In the genomic region with DNA sequence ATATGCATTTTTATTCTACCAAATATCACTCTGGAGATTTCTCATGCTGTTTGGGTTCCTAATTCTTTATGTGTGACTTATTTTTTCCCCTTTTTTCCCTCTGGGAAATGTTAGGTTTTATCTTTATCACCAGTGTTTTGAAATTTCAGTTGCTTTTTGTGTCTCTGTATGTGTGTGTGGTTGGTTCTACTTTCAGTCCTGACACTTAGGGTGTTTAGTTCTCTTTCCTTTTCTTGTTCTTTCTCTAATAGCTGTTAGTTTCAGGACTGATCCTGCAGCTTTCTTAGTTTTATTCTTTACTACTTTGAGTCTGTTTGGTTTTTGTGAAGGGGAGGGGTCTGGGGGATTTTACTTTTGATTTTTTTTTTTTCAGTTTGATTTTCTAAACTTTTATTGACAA, we compare ENCODE assay signal across 10 cellular contexts. TPM values are rescaled to one million over a fixed set of nuclear protein-coding genes. Genes with fewer than 3 reads are reported as not detected.
A peak's percentile ranks its signal among the peaks of the same experiment; 100 is the strongest.
DNase-seq lines count a peak whose midpoint lies in the region; ATAC-seq, FAIRE-seq and TF ChIP-seq lines count a peak whose summit lies in the region.
"Had no signal": no experiment of that assay in that cellular context is flagged by ENCODE, and none has a peak within 500 bp of the region (broad histone marks: within the 10 kb centered on the region; RNA-seq: fewer than 3 reads in every experiment).

No MANE protein-coding gene starts in this region.

- POLR2A ChIA-PET in GM12878 (lab: Charles Lee) = interaction anchor here (0.7 to 2.1 kb wide), 9 partner anchors 10 to 92 kb away, joined by 3 to 10 read pairs (median 4); a partner anchor contains a TSS

- TF ChIP-seq POLR2A in GM18505 (IDR thresholded peaks at IDR 0.05; ENCODE audit: borderline replicate concordance, extremely low read depth, insufficient read depth, insufficient read length) (no peak), GM12878 (IDR thresholded peaks at IDR 0.05; ENCODE audit: low read depth, low read length) (no peak), body of pancreas (IDR thresholded peaks at IDR 0.05) (no peak)

- peaks cover 77% of the 10 kb centered on the region for H3K79me2 ChIP-seq in GM12878 (ENCODE audit: control insufficient read depth, insufficient read depth, low read length)
- H3K79me2 ChIP-seq in GM23338 (replicated peaks; ENCODE audit: insufficient read depth) = peaks cover 99% of the 10 kb centered on the region

- SMC1A ChIA-PET in GM12878 (lab: Charles Lee; ENCODE audit: uncharacterized antibody, unreplicated experiment) = interaction anchor here (0.6 to 4.2 kb wide), 14 partner anchors 10 to 268 kb away, joined by 3 to 27 read pairs (median 5); no protein-coding TSS in a partner anchor

- H3F3A ChIP-seq in GM23338 (replicated peaks; ENCODE audit: low read depth) = peaks cover 4% of the 10 kb centered on the region; the same call in 1 of the 2 replicates

- H3K27ac Mint-ChIP-seq in GM23338 = no peak overlapping the region

- CTCF ChIA-PET in GM12878 (lab: Yijun Ruan, JAX) = interaction anchor here (0.6 to 1.7 kb wide), 10 partner anchors 11 to 908 kb away, joined by 3 to 7 read pairs (median 3); no protein-coding TSS in a partner anchor

- peak; percentile 77 for ATAC-seq in GM18505 (IDR thresholded peaks at IDR 0.05; ENCODE audit: unreplicated experiment)
- peak; percentile 85 for ATAC-seq in GM21360 (IDR thresholded peaks at IDR 0.05; ENCODE audit: unreplicated experiment)
- peak; percentile 85 for ATAC-seq in HG03159 (IDR thresholded peaks at IDR 0.05; ENCODE audit: unreplicated experiment)
- ATAC-seq in GM12878 = peak; percentile 94
- no peak for ATAC-seq in body of pancreas
- ATAC-seq in GM23338 = no peak
- ATAC-seq: K562 had no signal

- peak; percentile 40 to 53; a peak in 1 of 4 replicates for TF ChIP-seq EP300 in GM12878 (IDR thresholded peaks at IDR 0.05; ENCODE audit: borderline replicate concordance in 1 of 2, control insufficient read depth in 1 of 2, low read depth in 2 of 2, low read length in 2 of 2)

- intact Hi-C loops in GM12878 (cut with micrococcal nuclease; ENCODE audit: unreplicated experiment) = loop anchor here (2.0 kb wide), 1 partner anchor 23 kb away; a partner anchor contains a TSS
- intact Hi-C loops in body of pancreas (cut with DNase I) = no loop called here

- H3K36me3 Mint-ChIP-seq in GM23338 (ENCODE audit: low read depth) = peaks cover 38% of the 10 kb centered on the region

- RAD21 ChIA-PET in GM12878 (lab: Charles Lee; ENCODE audit: unreplicated experiment) = interaction anchor here (0.7 to 2.7 kb wide), 10 partner anchors 9 to 104 kb away, joined by 3 to 19 read pairs (median 4); no protein-coding TSS in a partner anchor

- H3K36me3 ChIP-seq in GM12878 (ENCODE audit: control insufficient read depth in 2 of 2, insufficient read depth in 2 of 2, low read length in 1 of 2) (no peaks in the 10 kb centered on the region; a peak in 2 of 4 replicates), body of pancreas (replicated peaks in 1 of 2; ENCODE audit: insufficient read depth in 1 of 2, low read depth in 2 of 2) (no peaks in the 10 kb centered on the region), GM23338 (ENCODE audit: insufficient read depth) (no peaks in the 10 kb centered on the region)

- no peaks in the 10 kb centered on the region for H3K9me2 ChIP-seq in GM23338 (ENCODE audit: insufficient read depth)

- no peak overlapping the region for H3K4me3 Mint-ChIP-seq in GM23338

- peaks cover 43% of the 10 kb centered on the region for H3K4me1 ChIP-seq in GM12878 (ENCODE audit: control insufficient read depth, insufficient read depth, low read length)
- peaks cover 26% of the 10 kb centered on the region for H3K4me1 ChIP-seq in body of pancreas
- H3K4me1 ChIP-seq in GM23338 (ENCODE audit: insufficient read depth) = peaks cover 49% of the 10 kb centered on the region

- H3K4me2 ChIP-seq in GM12878 (ENCODE audit: control insufficient read depth, insufficient read depth) = peak overlapping the region; percentile 68
- no peak overlapping the region for H3K4me2 ChIP-seq in GM23338

- peak overlapping the region; percentile 37; the same call in 1 of the 2 replicates for H3K4me3 ChIP-seq in GM12878
- H3K4me3 ChIP-seq in body of pancreas = no peak overlapping the region
- no peak overlapping the region for H3K4me3 ChIP-seq in GM23338
- H3K4me3 ChIP-seq: K562 had no signal

- no peak for FAIRE-seq in GM12878 (lab: Jason Lieb, UNC)
- FAIRE-seq: K562 had no signal

- H2AFZ ChIP-seq in GM12878 (ENCODE audit: control insufficient read depth, low read depth, low read length) = no peak overlapping the region
- H2AFZ ChIP-seq in GM23338 = no peak overlapping the region

- TF ChIP-seq RAD21 in GM12878 (IDR thresholded peaks at IDR 0.05; ENCODE audit: insufficient read depth, low read depth, low read length) = no peak

- H3K27me3 Mint-ChIP-seq in GM23338 (ENCODE audit: insufficient read depth, low read depth, poor library complexity) = peaks cover 5% of the 10 kb centered on the region

- no TSS peak for BruUV-seq in GM12878 (replicated peaks; lab: Mats Ljungman, UMichigan)

- 0 out of 2 replicates have a peak overlapping the region, but pooled peaks have one; percentile 5 for H3K9ac ChIP-seq in GM12878 (ENCODE audit: control insufficient read depth, insufficient read depth, low read length)

- H3K9me3 ChIP-seq in GM12878 (replicated peaks; ENCODE audit: control insufficient read depth, insufficient read depth, low read length) (no peaks in the 10 kb centered on the region; the same call in 2 of the 3 replicates), body of pancreas (no peaks in the 10 kb centered on the region)

- H3K27me3 ChIP-seq in GM12878 (replicated peaks in 1 of 2; ENCODE audit: control insufficient read depth in 2 of 2, insufficient read depth in 2 of 2, low read length in 1 of 2) = no peaks in the 10 kb centered on the region
- no peaks in the 10 kb centered on the region for H3K27me3 ChIP-seq in body of pancreas
- H3K27me3 ChIP-seq in GM23338 (ENCODE audit: insufficient read depth) = no peaks in the 10 kb centered on the region

- TF ChIP-seq CTCF in GM12878 (IDR thresholded peaks at IDR 0.05 in 2 of 3, conservative IDR thresholded peaks at IDR 0.05 in 1 of 3; ENCODE audit: control insufficient read depth in 2 of 3, extremely low read depth in 1 of 3, insufficient read depth in 1 of 3, low read depth in 3 of 3, low read length in 3 of 3) = no peak
- TF ChIP-seq CTCF in body of pancreas (IDR thresholded peaks at IDR 0.05) = no peak
- no peak for TF ChIP-seq CTCF in GM23338 (conservative IDR thresholded peaks at IDR 0.05; ENCODE audit: low read depth in 2 of 2)

- peak overlapping the region; percentile 80 for H3K27ac ChIP-seq in GM12878 (ENCODE audit: control insufficient read depth, insufficient read depth)
- no peak overlapping the region for H3K27ac ChIP-seq in body of pancreas
- no peak overlapping the region; the same call in 1 of the 2 replicates for H3K27ac ChIP-seq in GM23338 (ENCODE audit: low read depth)

- H4K20me1 ChIP-seq in GM12878 (ENCODE audit: control insufficient read depth, insufficient read depth) (no peaks in the 10 kb centered on the region; the same call in 1 of the 2 replicates), GM23338 (replicated peaks; ENCODE audit: insufficient read depth) (peaks cover 81% of the 10 kb centered on the region)

- H3K4me1 Mint-ChIP-seq in GM23338 = peaks cover 38% of the 10 kb centered on the region

- DNase-seq in GM12878 (ENCODE audit: low read depth, low spot score) (peak; percentile 42), kidney tubule cell (ENCODE audit: low spot score) (no peak), body of pancreas (no peak), iPS-NIHi7 (ENCODE audit: extremely low spot score) (no peak), GM23338 (ENCODE audit: low spot score) (no peak)
- DNase-seq: GDM1 had no signal

- no peaks in the 10 kb centered on the region for H3K9me3 Mint-ChIP-seq in GM23338

- in situ Hi-C loops in GM12878 (cut with MboI) = no loop called here

TF ChIP-seq in GM12878, 131 proteins besides CTCF, POLR2A, EP300 and RAD21 (continues in another document):
- no peak for TF ChIP-seq HCFC1 (IDR thresholded peaks at IDR 0.05; ENCODE audit: low read length)
- 0 out of 2 replicates have a peak, but pooled peaks have one; percentile 29 for TF ChIP-seq MXI1 (IDR thresholded peaks at IDR 0.05; ENCODE audit: low read depth, low read length)

TF ChIP-seq in GM23338, 12 proteins besides CTCF, POLR2A, EP300 and RAD21:
- TF ChIP-seq CREB1 (CRISPR knock-in tag; IDR thresholded peaks at IDR 0.05; ENCODE audit: low read depth) (no peak), ZNF331 (CRISPR knock-in tag; IDR thresholded peaks at IDR 0.05; ENCODE audit: low read depth) (no peak), ZNF114 (CRISPR knock-in tag; IDR thresholded peaks at IDR 0.05) (no peak), NANOG (IDR thresholded peaks at IDR 0.05; ENCODE audit: borderline replicate concordance) (no peak)
- TF ChIP-seq, protein P1, sequence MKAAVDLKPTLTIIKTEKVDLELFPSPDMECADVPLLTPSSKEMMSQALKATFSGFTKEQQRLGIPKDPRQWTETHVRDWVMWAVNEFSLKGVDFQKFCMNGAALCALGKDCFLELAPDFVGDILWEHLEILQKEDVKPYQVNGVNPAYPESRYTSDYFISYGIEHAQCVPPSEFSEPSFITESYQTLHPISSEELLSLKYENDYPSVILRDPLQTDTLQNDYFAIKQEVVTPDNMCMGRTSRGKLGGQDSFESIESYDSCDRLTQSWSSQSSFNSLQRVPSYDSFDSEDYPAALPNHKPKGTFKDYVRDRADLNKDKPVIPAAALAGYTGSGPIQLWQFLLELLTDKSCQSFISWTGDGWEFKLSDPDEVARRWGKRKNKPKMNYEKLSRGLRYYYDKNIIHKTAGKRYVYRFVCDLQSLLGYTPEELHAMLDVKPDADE (IDR thresholded peaks at IDR 0.05) = no peak

RNA-seq across cellular contexts. Expression of a gene that starts 23.1 kb away (rescaled TPM):
- 131 and 134 TPM in 2 replicates for total RNA-seq in GM12878 (2013; cell fraction: nucleolus; rRNA removed)
- total RNA-seq in GM12878 (2014; rRNA removed) (16.3 and 21.9 TPM in 2 replicates), GM12878 (2014; rRNA removed; fragmentation: Illumina TruSeq; extraction: Trizol) (39.8 and 40.2 TPM in 2 replicates), GM12878 (2021) (31.1 and 33.2 TPM in 2 replicates), body of pancreas (10 to 100 TPM; 27.0 to 44.5 TPM)
- 18.4 TPM for polyA plus RNA-seq in GM12878 (2011; ENCODE audit: low read depth)
- polyA plus RNA-seq in GM12878 (2011; rRNA removed) (53.4 and 82.6 TPM in 2 replicates), GM12878 (2014; fragmentation: Illumina TruSeq; extraction: Trizol) (36.3 and 50.2 TPM in 2 replicates), GM12878 (2014; fragmentation: Nextera tagmentation; extraction: Ambion mirVana) (10 to 100 TPM; 12.5 to 22.3 TPM), GM12878 (2014; rRNA removed) (22.6 and 27.5 TPM in 2 replicates), GM12878 (2016; fragmentation: Nextera tagmentation; extraction: Ambion mirVana) (10 to 100 TPM; 37.0 to 42.1 TPM), GM23338 (2016; fragmentation: Nextera tagmentation; extraction: Ambion mirVana) (93.1 and 112 TPM in 2 replicates)
- 15.7 and 18.1 TPM in 2 replicates for polyA plus RNA-seq in GM12878 (2011; cell fraction: cytosol; rRNA removed)
- 13.9 and 16.1 TPM in 2 replicates for polyA plus RNA-seq in GM12878 (2011; cell fraction: nucleus; rRNA removed)
- polyA plus RNA-seq in GM12878 (2012) = 21.0 and 23.6 TPM in 2 replicates
- polyA minus RNA-seq in GM12878 (2011; rRNA and poly(A)+ RNA removed) = 60.8 and 94.6 TPM in 2 replicates
- polyA minus RNA-seq in GM12878 (2011; cell fraction: cytosol; rRNA and poly(A)+ RNA removed) = 27.3 and 31.1 TPM in 2 replicates
- 20.7 and 28.8 TPM in 2 replicates for polyA minus RNA-seq in GM12878 (2011; cell fraction: nucleus; rRNA and poly(A)+ RNA removed)
- 134 and 137 TPM in 2 replicates for total RNA-seq in GM23338 (2014; rRNA removed; shearing (Covaris generic))

Comparison
In these comparisons a context has a peak if more than half of its experiments do, and no peak if none do; other contexts are left out.
1. ATAC-seq: peak in GM18505 (single experiment), GM21360 (single experiment), HG03159 (single experiment) and GM12878 (single experiment); none in body of pancreas (single experiment) and GM23338 (single experiment).